Comparison of ENCODE assay signal across 8 cellular contexts in genomic region chr6:26157150-26157837, GRCh38.
DNase-seq lines count a peak whose midpoint lies in the region; ATAC-seq and TF ChIP-seq lines count a peak whose summit lies in the region.

No MANE protein-coding gene starts in this region.

- TF ChIP-seq CTCF in AG09309 (IDR thresholded peaks at IDR 0.05; ENCODE audit: control insufficient read depth, insufficient read depth, low read depth, low read length, missing control alignments) (no peak), epithelial cell of esophagus (IDR thresholded peaks at IDR 0.05; ENCODE audit: insufficient read depth, low read depth, low read length, missing control alignments) (no peak)

- ATAC-seq in GM18873 (IDR thresholded peaks at IDR 0.05; ENCODE audit: low FRiP score, unreplicated experiment), result peak; percentile 8
- peak; percentile 13 for ATAC-seq in HG03139 (IDR thresholded peaks at IDR 0.05; ENCODE audit: unreplicated experiment)

- DNase-seq in AG09309 (ENCODE audit: low read depth) (no peak), NCI-H748 treated with DMSO at 0.1 percent for 48 hours (lab: John Stamatoyannopoulos, UW) (peak; percentile 91), epithelial cell of esophagus (ENCODE audit: low read depth) (peak; percentile 69), myocyte (ENCODE audit: low read depth) (peak; percentile 63)
- DNase-seq in activated CD8-positive, alpha-beta memory T cell treated with anti-CD3 and anti-CD28 coated beads for 24 hours, result peak; percentile 87

- H3K27ac Mint-ChIP-seq in stimulated activated naive CD8-positive, alpha-beta T cell treated with anti-CD3 and anti-CD28 coated beads, Interleukin-15, Interleukin-2, amounts not matched to agents 100 ng/mL and 50 ng/mL, for 24 hours, result peak overlapping the region; percentile 99

- H3K4me3 Mint-ChIP-seq in stimulated activated naive CD8-positive, alpha-beta T cell treated with anti-CD3 and anti-CD28 coated beads, Interleukin-15, Interleukin-2, amounts not matched to agents 100 ng/mL and 50 ng/mL, for 24 hours, result peak overlapping the region; percentile 95

- H3K36me3 Mint-ChIP-seq in stimulated activated naive CD8-positive, alpha-beta T cell treated with anti-CD3 and anti-CD28 coated beads, Interleukin-15, Interleukin-2, amounts not matched to agents 100 ng/mL and 50 ng/mL, for 24 hours (ENCODE audit: low read depth), result peaks cover 10% of the 10 kb centered on the region

- peak overlapping the region; percentile 71 for H3K4me3 ChIP-seq in AG09309 (ENCODE audit: control insufficient read depth, low read depth, low read length)
- H3K4me3 ChIP-seq in epithelial cell of esophagus (ENCODE audit: low read length), result peak overlapping the region; percentile 94

- H3K9me3 Mint-ChIP-seq in stimulated activated naive CD8-positive, alpha-beta T cell treated with anti-CD3 and anti-CD28 coated beads, Interleukin-15, Interleukin-2, amounts not matched to agents 100 ng/mL and 50 ng/mL, for 24 hours, result no peaks in the 10 kb centered on the region

- H3K4me1 Mint-ChIP-seq in stimulated activated naive CD8-positive, alpha-beta T cell treated with anti-CD3 and anti-CD28 coated beads, Interleukin-15, Interleukin-2, amounts not matched to agents 100 ng/mL and 50 ng/mL, for 24 hours (ENCODE audit: low read depth), result peaks cover 61% of the 10 kb centered on the region

- no peaks in the 10 kb centered on the region for H3K27me3 Mint-ChIP-seq in stimulated activated naive CD8-positive, alpha-beta T cell treated with anti-CD3 and anti-CD28 coated beads, Interleukin-15, Interleukin-2, amounts not matched to agents 100 ng/mL and 50 ng/mL, for 24 hours
